Comparison of ENCODE assay signal across 9 cellular contexts in genomic region chr3:152405915-152406802, GRCh38.
DNase-seq lines count a peak whose midpoint lies in the region; ATAC-seq, FAIRE-seq and TF ChIP-seq lines count a peak whose summit lies in the region.
"Had no signal": no experiment of that assay in that cellular context is flagged by ENCODE, and none has a peak within 500 bp of the region (broad histone marks: within the 10 kb centered on the region; RNA-seq: fewer than 3 reads in every experiment).

No MANE protein-coding gene starts in this region.

- H3K9ac ChIP-seq in HCT116 (ENCODE audit: low read length) = no peak overlapping the region
- no peak overlapping the region for H3K9ac ChIP-seq in neuronal stem cell (ENCODE audit: low read depth, low read length, poor library complexity)

- no peak overlapping the region for H4K91ac ChIP-seq in neuronal stem cell (ENCODE audit: low read depth, low read length, poor library complexity)

- H3K27me3 ChIP-seq in HCT116 (ENCODE audit: insufficient read depth, low read length) (no peaks in the 10 kb centered on the region), RWPE2 (ENCODE audit: insufficient read depth, poor library complexity, severe bottlenecking) (no peaks in the 10 kb centered on the region), spleen (replicated peaks in 1 of 7) (no peaks in the 10 kb centered on the region), neuronal stem cell (ENCODE audit: control insufficient read depth in 3 of 3, insufficient read depth in 3 of 3, low read depth in 1 of 3, low read length in 3 of 3) (no peaks in the 10 kb centered on the region)

- no peak for TF ChIP-seq RAD21 in HCT116 (IDR thresholded peaks at IDR 0.05; ENCODE audit: low read depth)

- H3K27ac ChIP-seq in HCT116 (ENCODE audit: low read depth, low read length) (no peak overlapping the region), RWPE2 (ENCODE audit: poor library complexity, severe bottlenecking) (peak overlapping the region; percentile 33), spleen (peak overlapping the region; percentile 0 to 91 (median 67)), neuronal stem cell (replicated peaks; ENCODE audit: low read length) (no peak overlapping the region)

- H4K8ac ChIP-seq in neuronal stem cell (ENCODE audit: low read depth, low read length) = no peak overlapping the region

- BruUV-seq in HCT116 (replicated peaks; lab: Mats Ljungman, UMichigan) = no TSS peak

- no peak overlapping the region for H2BK12ac ChIP-seq in neuronal stem cell (ENCODE audit: low read length)

- H2AK5ac ChIP-seq in neuronal stem cell (ENCODE audit: low read depth, low read length) = no peak overlapping the region

- H2AFZ ChIP-seq in HCT116 (ENCODE audit: low read depth, low read length, poor library complexity, severe bottlenecking) (no peak overlapping the region), neuronal stem cell (ENCODE audit: low read length) (no peak overlapping the region)

- RAD21 ChIA-PET in HCT116 (lab: Charles Lee; ENCODE audit: low non-redundant PET in 1 of 2, low total read pairs in 2 of 2, uncharacterized antibody in 2 of 2, unreplicated experiment in 2 of 2) = no interaction called here

- H2BK15ac ChIP-seq in neuronal stem cell (ENCODE audit: low read length) = no peak overlapping the region

- H4K20me1 ChIP-seq in HCT116 (ENCODE audit: insufficient read depth) = peaks cover 24% of the 10 kb centered on the region; the same call in 1 of the 2 replicates

- DNase-seq in HCT116 (ENCODE audit: low read depth, low spot score) = no peak
- DNase-seq in RWPE2 (ENCODE audit: low spot score) = no peak
- peak; percentile 98 for DNase-seq in fibroblast of villous mesenchyme (ENCODE audit: low read depth)
- DNase-seq in spleen = no peak
- DNase-seq in neuronal stem cell (ENCODE audit: low spot score) = no peak
- no peak for DNase-seq in D721Med (ENCODE audit: insufficient read length, low spot score)
- DNase-seq in NCI-H526 treated with DMSO at 0.1 percent for 48 hours (lab: John Stamatoyannopoulos, UW) = no peak
- no peak for DNase-seq in Kasumi-1 (lab: John Stamatoyannopoulos, UW)

- H3K4me2 ChIP-seq in HCT116 (ENCODE audit: low read length) (no peak overlapping the region), neuronal stem cell (ENCODE audit: insufficient read depth, low read length, poor library complexity, severe bottlenecking) (no peak overlapping the region)

- intact Hi-C loops in HCT116 (cut with micrococcal nuclease) = no loop called here
- intact Hi-C loops in spleen (cut with DNase I; ENCODE audit: low total_unique reads) = no loop called here

- H3K36me3 ChIP-seq in HCT116 (ENCODE audit: control insufficient read depth in 1 of 2, insufficient read depth in 2 of 2, low read length in 2 of 2) = no peaks in the 10 kb centered on the region
- H3K36me3 ChIP-seq in RWPE2 (ENCODE audit: low read depth) = no peaks in the 10 kb centered on the region
- H3K36me3 ChIP-seq in spleen = peaks cover 0 to 8% (median 0%) of the 10 kb centered on the region in 6 donors
- H3K36me3 ChIP-seq in neuronal stem cell (replicated peaks in 1 of 2; ENCODE audit: control insufficient read depth in 2 of 2, insufficient read depth in 2 of 2, low read length in 2 of 2) = no peaks in the 10 kb centered on the region

- H3K9me2 ChIP-seq in HCT116 (ENCODE audit: insufficient read depth) = no peaks in the 10 kb centered on the region

- POLR2A ChIA-PET in HCT116 (lab: Charles Lee) = no interaction called here

- H3K79me1 ChIP-seq in neuronal stem cell (ENCODE audit: low read depth, low read length) = peaks cover 2% of the 10 kb centered on the region

- H3K9me3 ChIP-seq in HCT116 (ENCODE audit: control insufficient read depth in 1 of 2, insufficient read depth in 1 of 2, low read depth in 1 of 2, low read length in 2 of 2) = no peaks in the 10 kb centered on the region
- H3K9me3 ChIP-seq in RWPE2 (ENCODE audit: severe bottlenecking) = no peaks in the 10 kb centered on the region
- no peaks in the 10 kb centered on the region for H3K9me3 ChIP-seq in spleen
- no peaks in the 10 kb centered on the region for H3K9me3 ChIP-seq in neuronal stem cell (replicated peaks in 1 of 2; ENCODE audit: control insufficient read depth in 2 of 2, insufficient read depth in 1 of 2, low read depth in 1 of 2, low read length in 2 of 2)

- CTCF ChIA-PET in HCT116 (lab: Charles Lee) = no interaction called here

- TF ChIP-seq POLR2A in HCT116 (IDR thresholded peaks at IDR 0.05; ENCODE audit: borderline replicate concordance, extremely low read depth, insufficient read depth, insufficient read length) (no peak), spleen (IDR thresholded peaks at IDR 0.05) (no peak)

- no peak overlapping the region for H3K18ac ChIP-seq in neuronal stem cell (ENCODE audit: low read length)

- WGBS in spleen, 5 donors = 69 to 88% (median 81%) methylated on average over 3 of the region's 3 CpGs
- 100% methylated on average over 1 of the region's 3 CpGs; no CpG with 5 or more reads in 1 of the 2 donors for WGBS in neuronal stem cell (ENCODE audit: extremely low coverage in 2 of 2, insufficient read length in 2 of 2, insufficient replicate concordance in 1 of 2), 2 donors

- FAIRE-seq in D721Med (lab: Jason Lieb, UNC) = no peak
- FAIRE-seq: colon had no signal

- H3K4ac ChIP-seq in neuronal stem cell (ENCODE audit: low read length) = no peak overlapping the region

- peaks cover 95% of the 10 kb centered on the region for H3K79me2 ChIP-seq in HCT116 (ENCODE audit: insufficient read depth, low read length)

- no peak for TF ChIP-seq CTCF in HCT116 (IDR thresholded peaks at IDR 0.05 in 2 of 3, conservative IDR thresholded peaks at IDR 0.05 in 1 of 3; ENCODE audit: borderline replicate concordance in 1 of 3, insufficient read depth in 1 of 3, low read depth in 2 of 3, low read length in 2 of 3)
- TF ChIP-seq CTCF in RWPE2 (IDR thresholded peaks at IDR 0.05; ENCODE audit: poor library complexity, severe bottlenecking) = no peak
- TF ChIP-seq CTCF in fibroblast of villous mesenchyme (IDR thresholded peaks at IDR 0.05; ENCODE audit: insufficient read depth, low read depth, low read length) = no peak
- TF ChIP-seq CTCF in spleen (IDR thresholded peaks at IDR 0.05 in 8 of 11, conservative IDR thresholded peaks at IDR 0.05 in 3 of 11) = no peak
- no peak for TF ChIP-seq CTCF in D721Med (IDR thresholded peaks at IDR 0.05; ENCODE audit: insufficient read depth, missing control alignments)

- H3K4me3 ChIP-seq in HCT116 (replicated peaks in 1 of 2; ENCODE audit: low read depth in 1 of 2, low read length in 2 of 2) = no peak overlapping the region
- H3K4me3 ChIP-seq in RWPE2 (ENCODE audit: severe bottlenecking) = peak overlapping the region; percentile 9
- H3K4me3 ChIP-seq in fibroblast of villous mesenchyme (ENCODE audit: low read depth, low read length) = peak overlapping the region; percentile 35
- peak overlapping the region in 1 of 8 donors; percentile 31 for H3K4me3 ChIP-seq in spleen
- H3K4me3 ChIP-seq in neuronal stem cell (ENCODE audit: low read length in 2 of 2) = no peak overlapping the region

- H3K4me1 ChIP-seq in HCT116 (ENCODE audit: control insufficient read depth in 1 of 2, insufficient read depth in 2 of 2, low read length in 2 of 2) = peaks cover 10 to 14% of the 10 kb centered on the region in 2 experiments
- H3K4me1 ChIP-seq in RWPE2 (ENCODE audit: insufficient read depth, poor library complexity, severe bottlenecking) = peaks cover 20% of the 10 kb centered on the region
- H3K4me1 ChIP-seq in spleen = peaks cover 23 to 97% (median 71%) of the 10 kb centered on the region in 6 donors
- peaks cover 2 to 7% of the 10 kb centered on the region in 2 donors for H3K4me1 ChIP-seq in neuronal stem cell (ENCODE audit: control insufficient read depth in 2 of 2, insufficient read depth in 1 of 2, low read depth in 1 of 2, low read length in 2 of 2)

- H2BK120ac ChIP-seq in neuronal stem cell (ENCODE audit: low read depth, low read length) = no peak overlapping the region

- no peak overlapping the region for H3K14ac ChIP-seq in neuronal stem cell (ENCODE audit: low read length)

- H3K23ac ChIP-seq in neuronal stem cell (ENCODE audit: low read depth, low read length, poor library complexity) = no peak overlapping the region

- no peak for ATAC-seq in HCT116
- peak; percentile 86 for ATAC-seq in RWPE2 (ENCODE audit: low read depth)

- no peak overlapping the region for H2BK5ac ChIP-seq in neuronal stem cell (ENCODE audit: low read length)

TF ChIP-seq in HCT116, 20 proteins besides CTCF, POLR2A, EP300 and RAD21:
- TF ChIP-seq ZNF274 (IDR thresholded peaks at IDR 0.05; ENCODE audit: low read depth, low read length) (no peak), CEBPB (IDR thresholded peaks at IDR 0.05; ENCODE audit: low read depth) (0 out of 2 replicates have a peak, but pooled peaks have one; percentile 43)

Comparison
In these comparisons a context has a peak if more than half of its experiments do, and no peak if none do; other contexts are left out.
1. H3K27ac ChIP-seq: peak in RWPE2 (single experiment) and spleen (8 of 8); none in HCT116 (single experiment) and neuronal stem cell (single experiment).
2. H3K4me3 ChIP-seq: peak in RWPE2 (single experiment) and fibroblast of villous mesenchyme (single experiment); none in HCT116 (0 of 2) and neuronal stem cell (0 of 2).